In the genomic region with DNA sequence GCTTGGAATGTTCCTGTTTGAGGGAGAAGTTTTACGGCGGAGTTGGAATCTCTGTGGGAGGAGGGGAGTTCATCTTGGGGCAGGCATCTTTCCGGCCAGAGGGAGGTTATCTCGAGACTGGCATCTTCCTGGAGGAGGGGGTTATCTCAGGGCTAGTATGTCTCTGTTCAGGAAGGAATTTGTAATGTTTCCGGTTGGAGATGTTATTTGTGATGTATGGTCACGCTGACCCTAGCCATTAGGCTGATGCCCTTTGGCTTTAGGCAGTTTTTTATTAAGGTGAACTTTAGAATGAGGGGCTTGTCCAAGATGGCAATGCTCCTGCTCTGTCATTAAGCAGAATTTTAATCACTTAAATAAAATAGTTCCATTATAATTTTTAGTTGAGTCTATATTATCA, we compare ENCODE assay signal across 1 cellular context.
TF ChIP-seq lines count a peak whose summit lies in the region.

No MANE protein-coding gene starts in this region.

TF ChIP-seq in K562, 482 proteins besides CTCF, POLR2A, EP300 and RAD21 (continued from another document and continues in another):
- TF ChIP-seq, protein P1, sequence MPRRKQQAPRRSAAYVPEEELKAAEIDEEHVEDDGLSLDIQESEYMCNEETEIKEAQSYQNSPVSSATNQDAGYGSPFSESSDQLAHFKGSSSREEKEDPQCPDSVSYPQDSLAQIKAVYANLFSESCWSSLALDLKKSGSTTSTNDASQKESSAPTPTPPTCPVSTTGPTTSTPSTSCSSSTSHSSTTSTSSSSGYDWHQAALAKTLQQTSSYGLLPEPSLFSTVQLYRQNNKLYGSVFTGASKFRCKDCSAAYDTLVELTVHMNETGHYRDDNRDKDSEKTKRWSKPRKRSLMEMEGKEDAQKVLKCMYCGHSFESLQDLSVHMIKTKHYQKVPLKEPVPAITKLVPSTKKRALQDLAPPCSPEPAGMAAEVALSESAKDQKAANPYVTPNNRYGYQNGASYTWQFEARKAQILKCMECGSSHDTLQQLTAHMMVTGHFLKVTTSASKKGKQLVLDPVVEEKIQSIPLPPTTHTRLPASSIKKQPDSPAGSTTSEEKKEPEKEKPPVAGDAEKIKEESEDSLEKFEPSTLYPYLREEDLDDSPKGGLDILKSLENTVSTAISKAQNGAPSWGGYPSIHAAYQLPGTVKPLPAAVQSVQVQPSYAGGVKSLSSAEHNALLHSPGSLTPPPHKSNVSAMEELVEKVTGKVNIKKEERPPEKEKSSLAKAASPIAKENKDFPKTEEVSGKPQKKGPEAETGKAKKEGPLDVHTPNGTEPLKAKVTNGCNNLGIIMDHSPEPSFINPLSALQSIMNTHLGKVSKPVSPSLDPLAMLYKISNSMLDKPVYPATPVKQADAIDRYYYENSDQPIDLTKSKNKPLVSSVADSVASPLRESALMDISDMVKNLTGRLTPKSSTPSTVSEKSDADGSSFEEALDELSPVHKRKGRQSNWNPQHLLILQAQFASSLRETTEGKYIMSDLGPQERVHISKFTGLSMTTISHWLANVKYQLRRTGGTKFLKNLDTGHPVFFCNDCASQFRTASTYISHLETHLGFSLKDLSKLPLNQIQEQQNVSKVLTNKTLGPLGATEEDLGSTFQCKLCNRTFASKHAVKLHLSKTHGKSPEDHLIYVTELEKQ (CRISPR knock-in tag; IDR thresholded peaks at IDR 0.05): peak; percentile 35; the same call in 1 of the 2 replicates
- TF ChIP-seq NFRKB (IDR thresholded peaks at IDR 0.05; ENCODE audit: low read depth) (no peak), TAF7 (tag; IDR thresholded peaks at IDR 0.05) (no peak), RUNX1 (IDR thresholded peaks at IDR 0.05; ENCODE audit: low read depth) (no peak), TRIM25 (IDR thresholded peaks at IDR 0.05; ENCODE audit: borderline replicate concordance) (no peak), ZNF217 (CRISPR knock-in tag; IDR thresholded peaks at IDR 0.05) (no peak), ID3 (CRISPR knock-in tag; IDR thresholded peaks at IDR 0.05) (no peak), ID3 (tag; IDR thresholded peaks at IDR 0.05) (peak; percentile 83), SOX6 (IDR thresholded peaks at IDR 0.05) (no peak), ZNF239 (CRISPR knock-in tag; IDR thresholded peaks at IDR 0.05) (peak; percentile 27; the same call in 1 of the 2 replicates), PTTG1 (tag; IDR thresholded peaks at IDR 0.05; ENCODE audit: low read depth) (peak; percentile 43; the same call in 1 of the 2 replicates), BCOR (IDR thresholded peaks at IDR 0.05) (no peak), SMARCA5 (IDR thresholded peaks at IDR 0.05) (no peak), DDX20 (tag; IDR thresholded peaks at IDR 0.05; ENCODE audit: low read depth) (peak; percentile 91), HDAC6 (IDR thresholded peaks at IDR 0.05; ENCODE audit: low read depth, low read length) (no peak), ZNF224 (CRISPR knock-in tag; IDR thresholded peaks at IDR 0.05) (no peak), ZNF668 (CRISPR knock-in tag; IDR thresholded peaks at IDR 0.05) (no peak), SIN3A (IDR thresholded peaks at IDR 0.05; ENCODE audit: borderline replicate concordance in 2 of 2, control insufficient read depth in 1 of 2, low read depth in 2 of 2, low read length in 2 of 2) (no peak), ZNF318 (IDR thresholded peaks at IDR 0.05; ENCODE audit: borderline replicate concordance in 1 of 2, low read depth in 1 of 2) (no peak), NR2C1 (IDR thresholded peaks at IDR 0.05) (no peak), NR2C1 (tag; IDR thresholded peaks at IDR 0.05) (peak; percentile 86), SLC30A9 (CRISPR knock-in tag; IDR thresholded peaks at IDR 0.05) (no peak), ZNF384 (IDR thresholded peaks at IDR 0.05; ENCODE audit: low read depth, low read length) (no peak), RNF2 (IDR thresholded peaks at IDR 0.05) (peak; percentile 58; the same call in 1 of the 2 replicates), ATF1 (CRISPR knock-in tag; IDR thresholded peaks at IDR 0.05) (no peak), ATF1 (tag; IDR thresholded peaks at IDR 0.05) (0 out of 2 replicates have a peak, but pooled peaks have one; percentile 12), NR2C2 (CRISPR knock-in tag; IDR thresholded peaks at IDR 0.05) (no peak), NR2C2 (tag; IDR thresholded peaks at IDR 0.05) (peak; percentile 47), NBN (IDR thresholded peaks at IDR 0.05; ENCODE audit: low read depth) (no peak), CXXC5 (CRISPR knock-in tag; IDR thresholded peaks at IDR 0.05) (peak; percentile 39), ZNF347 (CRISPR knock-in tag; IDR thresholded peaks at IDR 0.05; ENCODE audit: low read depth) (no peak), ZNF696 (CRISPR knock-in tag; conservative IDR thresholded peaks at IDR 0.05) (no peak), NCOR1 (IDR thresholded peaks at IDR 0.05) (peak; percentile 41), MEIS2 (IDR thresholded peaks at IDR 0.05; ENCODE audit: partially characterized antibody) (peak; percentile 24), ZNF174 (CRISPR knock-in tag; IDR thresholded peaks at IDR 0.05) (no peak), DMBX1 (CRISPR knock-in tag; IDR thresholded peaks at IDR 0.05; ENCODE audit: borderline replicate concordance) (peak; percentile 84; the same call in 1 of the 2 replicates)
- TF ChIP-seq, protein P2, sequence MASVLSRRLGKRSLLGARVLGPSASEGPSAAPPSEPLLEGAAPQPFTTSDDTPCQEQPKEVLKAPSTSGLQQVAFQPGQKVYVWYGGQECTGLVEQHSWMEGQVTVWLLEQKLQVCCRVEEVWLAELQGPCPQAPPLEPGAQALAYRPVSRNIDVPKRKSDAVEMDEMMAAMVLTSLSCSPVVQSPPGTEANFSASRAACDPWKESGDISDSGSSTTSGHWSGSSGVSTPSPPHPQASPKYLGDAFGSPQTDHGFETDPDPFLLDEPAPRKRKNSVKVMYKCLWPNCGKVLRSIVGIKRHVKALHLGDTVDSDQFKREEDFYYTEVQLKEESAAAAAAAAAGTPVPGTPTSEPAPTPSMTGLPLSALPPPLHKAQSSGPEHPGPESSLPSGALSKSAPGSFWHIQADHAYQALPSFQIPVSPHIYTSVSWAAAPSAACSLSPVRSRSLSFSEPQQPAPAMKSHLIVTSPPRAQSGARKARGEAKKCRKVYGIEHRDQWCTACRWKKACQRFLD (CRISPR knock-in tag; IDR thresholded peaks at IDR 0.05): 0 out of 2 replicates have a peak, but pooled peaks have one; percentile 49
- TF ChIP-seq, protein P3, sequence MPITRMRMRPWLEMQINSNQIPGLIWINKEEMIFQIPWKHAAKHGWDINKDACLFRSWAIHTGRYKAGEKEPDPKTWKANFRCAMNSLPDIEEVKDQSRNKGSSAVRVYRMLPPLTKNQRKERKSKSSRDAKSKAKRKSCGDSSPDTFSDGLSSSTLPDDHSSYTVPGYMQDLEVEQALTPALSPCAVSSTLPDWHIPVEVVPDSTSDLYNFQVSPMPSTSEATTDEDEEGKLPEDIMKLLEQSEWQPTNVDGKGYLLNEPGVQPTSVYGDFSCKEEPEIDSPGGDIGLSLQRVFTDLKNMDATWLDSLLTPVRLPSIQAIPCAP (CRISPR knock-in tag; IDR thresholded peaks at IDR 0.05; ENCODE audit: borderline replicate concordance): no peak
- TF ChIP-seq, protein P4, sequence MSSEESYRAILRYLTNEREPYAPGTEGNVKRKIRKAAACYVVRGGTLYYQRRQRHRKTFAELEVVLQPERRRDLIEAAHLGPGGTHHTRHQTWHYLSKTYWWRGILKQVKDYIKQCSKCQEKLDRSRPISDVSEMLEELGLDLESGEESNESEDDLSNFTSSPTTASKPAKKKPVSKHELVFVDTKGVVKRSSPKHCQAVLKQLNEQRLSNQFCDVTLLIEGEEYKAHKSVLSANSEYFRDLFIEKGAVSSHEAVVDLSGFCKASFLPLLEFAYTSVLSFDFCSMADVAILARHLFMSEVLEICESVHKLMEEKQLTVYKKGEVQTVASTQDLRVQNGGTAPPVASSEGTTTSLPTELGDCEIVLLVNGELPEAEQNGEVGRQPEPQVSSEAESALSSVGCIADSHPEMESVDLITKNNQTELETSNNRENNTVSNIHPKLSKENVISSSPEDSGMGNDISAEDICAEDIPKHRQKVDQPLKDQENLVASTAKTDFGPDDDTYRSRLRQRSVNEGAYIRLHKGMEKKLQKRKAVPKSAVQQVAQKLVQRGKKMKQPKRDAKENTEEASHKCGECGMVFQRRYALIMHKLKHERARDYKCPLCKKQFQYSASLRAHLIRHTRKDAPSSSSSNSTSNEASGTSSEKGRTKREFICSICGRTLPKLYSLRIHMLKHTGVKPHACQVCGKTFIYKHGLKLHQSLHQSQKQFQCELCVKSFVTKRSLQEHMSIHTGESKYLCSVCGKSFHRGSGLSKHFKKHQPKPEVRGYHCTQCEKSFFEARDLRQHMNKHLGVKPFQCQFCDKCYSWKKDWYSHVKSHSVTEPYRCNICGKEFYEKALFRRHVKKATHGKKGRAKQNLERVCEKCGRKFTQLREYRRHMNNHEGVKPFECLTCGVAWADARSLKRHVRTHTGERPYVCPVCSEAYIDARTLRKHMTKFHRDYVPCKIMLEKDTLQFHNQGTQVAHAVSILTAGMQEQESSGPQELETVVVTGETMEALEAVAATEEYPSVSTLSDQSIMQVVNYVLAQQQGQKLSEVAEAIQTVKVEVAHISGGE (CRISPR knock-in tag; IDR thresholded peaks at IDR 0.05): no peak
